In the genomic region with DNA sequence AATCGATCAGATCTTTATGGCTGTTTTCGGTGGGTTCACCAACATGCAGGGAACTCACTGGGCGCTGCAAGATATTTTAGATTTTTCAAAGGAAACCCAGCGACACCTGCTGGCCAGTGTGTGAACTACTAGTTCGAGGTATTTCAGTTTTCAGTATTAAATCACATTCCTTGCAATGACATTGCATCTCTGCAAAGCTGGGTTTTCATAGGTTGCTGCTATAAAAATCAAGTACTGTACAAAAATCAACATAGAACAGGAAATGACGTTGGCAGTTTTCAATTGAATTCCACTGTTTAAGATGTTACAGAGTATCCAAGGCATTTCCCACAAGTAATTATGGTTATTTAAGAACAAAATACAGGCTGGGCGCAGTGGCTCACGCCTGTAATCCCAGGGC, we compare ENCODE assay signal across 8 cellular contexts. TPM values are rescaled to one million over a fixed set of nuclear protein-coding genes. Genes with fewer than 3 reads are reported as not detected.
DNase-seq lines count a peak whose midpoint lies in the region; ATAC-seq, FAIRE-seq and TF ChIP-seq lines count a peak whose summit lies in the region.

No MANE protein-coding gene starts in this region.

- DNase-seq in COLO668 (lab: John Stamatoyannopoulos, UW; ENCODE audit: unreplicated experiment) (peak; percentile 46), HTR-8/SVneo (ENCODE audit: insufficient read length, low spot score) (peak; percentile 59), SHP77 (lab: John Stamatoyannopoulos, UW) (peak; percentile 14 to 27), foreskin melanocyte (peak; percentile 57), upper lobe of right lung (no peak), mesenteric fat pad (ENCODE audit: low spot score) (no peak)
- DNase-seq in activated effector memory CD4-positive, alpha-beta T cell treated with anti-CD3 and anti-CD28 coated beads, Interleukin-2, amount 50 U/mL, for 16 hours: peak; percentile 90

- intact Hi-C loops in upper lobe of right lung (cut with DNase I): loop anchor here (10.0 kb wide), 1 partner anchor 58 kb away; no protein-coding TSS in a partner anchor

- H2AFZ ChIP-seq in parathyroid adenoma: no peak overlapping the region

- TF ChIP-seq CTCF in parathyroid adenoma (IDR thresholded peaks at IDR 0.05) (peak; percentile 89), upper lobe of right lung (IDR thresholded peaks at IDR 0.05) (peak; percentile 85)

- H3K4me3 ChIP-seq in parathyroid adenoma (ENCODE audit: low read depth, low read length) (no peak overlapping the region), upper lobe of right lung (no peak overlapping the region)

- H3K9ac ChIP-seq in parathyroid adenoma: no peak overlapping the region

- no peak overlapping the region for H3K27ac ChIP-seq in parathyroid adenoma
- no peak overlapping the region for H3K27ac ChIP-seq in upper lobe of right lung

- no peaks in the 10 kb centered on the region for H3K79me2 ChIP-seq in parathyroid adenoma

- H3K9me3 ChIP-seq in parathyroid adenoma (ENCODE audit: control insufficient read depth, low read length) (no peaks in the 10 kb centered on the region), upper lobe of right lung (no peaks in the 10 kb centered on the region)

- no peaks in the 10 kb centered on the region for H3K4me1 ChIP-seq in parathyroid adenoma
- no peaks in the 10 kb centered on the region for H3K4me1 ChIP-seq in upper lobe of right lung

- H3K36me3 ChIP-seq in parathyroid adenoma (ENCODE audit: control insufficient read depth, insufficient read depth, low read length) (no peaks in the 10 kb centered on the region), upper lobe of right lung (peaks cover 16% of the 10 kb centered on the region)

- H3K27me3 ChIP-seq in parathyroid adenoma (ENCODE audit: control insufficient read depth, insufficient read depth, low read length) (no peaks in the 10 kb centered on the region), upper lobe of right lung (no peaks in the 10 kb centered on the region)

- FAIRE-seq in HTR-8/SVneo (lab: Jason Lieb, UNC): no peak

- peak; percentile 72 for ATAC-seq in upper lobe of right lung

- no peak overlapping the region for H3K4me2 ChIP-seq in parathyroid adenoma (ENCODE audit: low read length)

RNA-seq across cellular contexts. Expression of a gene that starts 17.6 kb away (rescaled TPM):
- total RNA-seq in upper lobe of right lung: 17.7 TPM
- total RNA-seq in mesenteric fat pad: 4.7 TPM

RNA-seq across cellular contexts. Expression of a gene that starts 17.9 kb away (rescaled TPM):
- total RNA-seq in upper lobe of right lung: 7.5 TPM
- 5.3 TPM for total RNA-seq in mesenteric fat pad

RNA-seq across cellular contexts. Expression of a gene that starts 41.9 kb away (rescaled TPM):
- total RNA-seq in upper lobe of right lung (14.7 TPM), mesenteric fat pad (7.1 TPM)

Comparison
In these comparisons a context has a peak if more than half of its experiments do, and no peak if none do; other contexts are left out.
1. DNase-seq: peak in COLO668 (single experiment), HTR-8/SVneo (single experiment), SHP77 (2 of 2), activated effector memory CD4-positive, alpha-beta T cell treated with anti-CD3 and anti-CD28 coated beads, Interleukin-2, amount 50 U/mL, for 16 hours (single experiment) and foreskin melanocyte (single experiment); none in upper lobe of right lung (single experiment) and mesenteric fat pad (single experiment).